12 cellular contexts compared by ENCODE assay signal in genomic region chr1:108699375-108700332, GRCh38. TPM values are rescaled to one million over a fixed set of nuclear protein-coding genes. Genes with fewer than 3 reads are reported as not detected.
DNase-seq lines count a peak whose midpoint lies in the region; ATAC-seq and TF ChIP-seq lines count a peak whose summit lies in the region.
"Had no signal": no experiment of that assay in that cellular context is flagged by ENCODE, and none has a peak within 500 bp of the region (broad histone marks: within the 10 kb centered on the region; RNA-seq: fewer than 3 reads in every experiment).

No MANE protein-coding gene starts in this region.

- CTCF ChIA-PET in A673 (lab: Charles Lee): no interaction called here
- CTCF ChIA-PET in activated CD4-positive, alpha-beta memory T cell treated with anti-CD3 and anti-CD28 coated beads for 36 hours (lab: Charles Lee): no interaction called here

- ATAC-seq in GM18505 (IDR thresholded peaks at IDR 0.05; ENCODE audit: unreplicated experiment): no peak
- peak; percentile 40 for ATAC-seq in left lung
- ATAC-seq in HG02798 (IDR thresholded peaks at IDR 0.05; ENCODE audit: poor library complexity, unreplicated experiment): no peak
- no peak for ATAC-seq in GM18502 (IDR thresholded peaks at IDR 0.05; ENCODE audit: poor library complexity, unreplicated experiment)
- ATAC-seq: left ventricle myocardium superior had no signal

- H3K4me3 Mint-ChIP-seq in activated CD4-positive, alpha-beta memory T cell treated with anti-CD3 and anti-CD28 coated beads for 36 hours: peak overlapping the region; percentile 53

- no peaks in the 10 kb centered on the region for H3K27me3 Mint-ChIP-seq in activated CD4-positive, alpha-beta memory T cell treated with anti-CD3 and anti-CD28 coated beads for 36 hours

- TSS peak; percentile 67 for BruUV-seq in A673 (replicated peaks; lab: Mats Ljungman, UMichigan)

- H3K4me1 ChIP-seq in A673 (ENCODE audit: insufficient read depth, low read length, poor library complexity, severe bottlenecking) (peaks cover 12% of the 10 kb centered on the region), left lung (peaks cover 7 to 36% of the 10 kb centered on the region in 2 donors)

- peak; percentile 19 for TF ChIP-seq POLR2A in GM18505 (IDR thresholded peaks at IDR 0.05; ENCODE audit: borderline replicate concordance, extremely low read depth, insufficient read depth, insufficient read length)

- no peak overlapping the region for H3K4me3 ChIP-seq in A673 (ENCODE audit: low read depth, low read length, poor library complexity, severe bottlenecking)
- no peak overlapping the region for H3K4me3 ChIP-seq in left lung

- peak overlapping the region; percentile 86 for H3K27ac Mint-ChIP-seq in activated CD4-positive, alpha-beta memory T cell treated with anti-CD3 and anti-CD28 coated beads for 36 hours

- peaks cover 63% of the 10 kb centered on the region for H3K36me3 Mint-ChIP-seq in activated CD4-positive, alpha-beta memory T cell treated with anti-CD3 and anti-CD28 coated beads for 36 hours

- H3K9me3 ChIP-seq in A673 (ENCODE audit: low read depth, low read length, poor library complexity, severe bottlenecking) (no peaks in the 10 kb centered on the region), left lung (no peaks in the 10 kb centered on the region)
- H3K9me3 ChIP-seq: heart right ventricle had no signal

- no peak overlapping the region for H3K27ac ChIP-seq in A673 (ENCODE audit: low read depth, low read length, poor library complexity, severe bottlenecking)
- H3K27ac ChIP-seq in left lung: peak overlapping the region; percentile 2 to 58

- no peaks in the 10 kb centered on the region for H3K9me3 Mint-ChIP-seq in activated CD4-positive, alpha-beta memory T cell treated with anti-CD3 and anti-CD28 coated beads for 36 hours

- intact Hi-C loops in A673 (cut with micrococcal nuclease; ENCODE audit: unreplicated experiment): loop anchor here (10.0 kb wide), 1 partner anchor 195 kb away; no protein-coding TSS in a partner anchor
- intact Hi-C loops in activated CD4-positive, alpha-beta memory T cell treated with anti-CD3 and anti-CD28 coated beads for 36 hours (cut with micrococcal nuclease): no loop called here
- intact Hi-C loops in left lung (cut with DNase I): no loop called here

- no peaks in the 10 kb centered on the region for H3K27me3 ChIP-seq in A673 (replicated peaks; ENCODE audit: insufficient read depth, low read depth, low read length, poor library complexity)
- H3K27me3 ChIP-seq in left lung: no peaks in the 10 kb centered on the region
- H3K27me3 ChIP-seq: heart right ventricle had no signal

- DNase-seq in A673 (ENCODE audit: low spot score) (no peak), left lung (no peak), HuH-7.5 (ENCODE audit: low spot score) (no peak)
- no peak for DNase-seq in activated CD4-positive, alpha-beta memory T cell treated with anti-CD3 and anti-CD28 coated beads for 36 hours
- no peak for DNase-seq in stimulated activated CD4-positive, alpha-beta T cell treated with anti-CD3 and anti-CD28 coated beads, Interleukin-4, amount 100 ng/mL, for 4 hours
- DNase-seq: erythroblast, heart right ventricle, left ventricle myocardium superior had no signal

- H3K36me3 ChIP-seq in A673 (ENCODE audit: insufficient read depth, low read length, poor library complexity, severe bottlenecking) (peaks cover 71% of the 10 kb centered on the region), left lung (peaks cover 0 to 71% of the 10 kb centered on the region in 2 donors)

- POLR2A ChIA-PET in A673 (lab: Charles Lee; ENCODE audit: low non-redundant PET): no interaction called here
- POLR2A ChIA-PET in activated CD4-positive, alpha-beta memory T cell treated with anti-CD3 and anti-CD28 coated beads for 36 hours (lab: Charles Lee): no interaction called here

- TF ChIP-seq CTCF in A673 (conservative IDR thresholded peaks at IDR 0.05; ENCODE audit: low read depth, low read length): no peak
- no peak for TF ChIP-seq CTCF in left lung (IDR thresholded peaks at IDR 0.05)

- peaks cover 74% of the 10 kb centered on the region for H3K4me1 Mint-ChIP-seq in activated CD4-positive, alpha-beta memory T cell treated with anti-CD3 and anti-CD28 coated beads for 36 hours (ENCODE audit: low read depth)

RNA-seq across cellular contexts. Expression of gene PRPF38B, which starts 7.5 kb away (rescaled TPM):
- total RNA-seq in A673 (2021) (49.3 and 59.5 TPM in 2 replicates), left lung (10 to 100 TPM; 24.7 to 40.5 TPM)
- total RNA-seq in activated CD4-positive, alpha-beta memory T cell treated with anti-CD3 and anti-CD28 coated beads for 36 hours: 10 to 100 TPM; 57.0 to 63.5 TPM

RNA-seq across cellular contexts. Expression of gene FNDC7, which starts 13.1 kb away (rescaled TPM):
- total RNA-seq in A673 (2021): 0.13 TPM in 1 of 2 replicates, not detected in the other
- total RNA-seq in activated CD4-positive, alpha-beta memory T cell treated with anti-CD3 and anti-CD28 coated beads for 36 hours: not detected
- total RNA-seq in left lung: not detected
- total RNA-seq: left ventricle myocardium superior, osteoblast had no signal

RNA-seq across cellular contexts. Expression of gene HENMT1, which starts 38.8 kb away (rescaled TPM):
- 9.5 and 11.0 TPM in 2 replicates for total RNA-seq in A673 (2021)
- total RNA-seq in activated CD4-positive, alpha-beta memory T cell treated with anti-CD3 and anti-CD28 coated beads for 36 hours: 10 to 100 TPM; 25.6 to 25.8 TPM
- total RNA-seq in left lung: 1 to 10 TPM; 7.0 to 7.6 TPM

RNA-seq across cellular contexts. Expression of gene STXBP3, which starts 46.8 kb away (rescaled TPM):
- 23.6 and 24.4 TPM in 2 replicates for total RNA-seq in A673 (2021)
- total RNA-seq in activated CD4-positive, alpha-beta memory T cell treated with anti-CD3 and anti-CD28 coated beads for 36 hours: 10 to 100 TPM; 40.8 to 46.8 TPM
- 10 to 100 TPM; 44.4 to 47.8 TPM for total RNA-seq in left lung
